29 cellular contexts compared by ENCODE assay signal in genomic region chr2:115094441-115094840, GRCh38.
"Had no signal": no experiment of that assay in that cellular context is flagged by ENCODE, and none has a peak within 500 bp of the region (broad histone marks: within the 10 kb centered on the region; RNA-seq: fewer than 3 reads in every experiment).

No MANE protein-coding gene starts in this region.

- H3K9me3 ChIP-seq: ascending aorta had no signal

- H3K4me3 ChIP-seq: ascending aorta, cardiac muscle cell had no signal

- DNase-seq: activated B cell treated with CpG ODN at 0.5 μM for 24 hours; activated CD4-positive, alpha-beta memory T cell treated with anti-CD3 and anti-CD28 coated beads for 36 hours; activated CD4-positive, alpha-beta T cell treated with anti-CD3 and anti-CD28 coated beads for 4 hours; activated CD4-positive, alpha-beta T cell treated with anti-CD3 and anti-CD28 coated beads, Interleukin-2, amount 10 ng/mL, durations not matched to agents 24 days and 14 days; activated CD4-positive, alpha-beta T cell treated with anti-CD3 and anti-CD28 coated beads, Interleukin-2, amount 50 U/mL, for 1 hour; activated CD4-positive, alpha-beta T cell treated with anti-CD3 and anti-CD28 coated beads, Interleukin-2, amount 50 U/mL, for 4 hours; activated CD4-positive, CD25-positive, alpha-beta regulatory T cell treated with anti-CD3 and anti-CD28 coated beads, Interleukin-2, amount 50 U/mL, for 72 hours; activated CD8-positive, alpha-beta memory T cell treated with anti-CD3 and anti-CD28 coated beads, Interleukin-2, amount 50 U/mL, for 4 hours; activated CD8-positive, alpha-beta T cell treated with anti-CD3 and anti-CD28 coated beads for 36 hours; activated effector memory CD4-positive, alpha-beta T cell treated with Interleukin-2 at 50 U/mL for 16 hours; activated gamma-delta T cell; activated naive CD4-positive, alpha-beta T cell treated with anti-CD3 and anti-CD28 coated beads, Interleukin-2, amount 10 ng/mL, durations not matched to agents 7 days and 5 days; activated naive CD4-positive, alpha-beta T cell treated with Interleukin-2 at 50 U/mL for 16 hours; activated naive CD8-positive, alpha-beta T cell treated with anti-CD3 and anti-CD28 coated beads, Interleukin-2, amount 10 ng/mL, durations not matched to agents 7 days and 5 days; activated naive CD8-positive, alpha-beta T cell treated with anti-CD3 and anti-CD28 coated beads, Interleukin-2, amount 50 U/mL, for 24 hours; activated T-cell treated with anti-CD3 and anti-CD28 coated beads, Interleukin-2, amount 50 U/mL, for 24 hours; activated T-cell treated with anti-CD3 and anti-CD28 coated beads, Interleukin-2, amount 50 U/mL, for 48 hours; amygdala; anterior cingulate cortex; caudate nucleus; cerebellar nuclear complex; T-helper 1 cell; T-helper 2 cell; T-helper 9 cell had no signal

- H3K27ac ChIP-seq: ascending aorta, cardiac muscle cell, VCaP had no signal

- H3K27me3 ChIP-seq: ascending aorta, cardiac muscle cell had no signal

- H3K4me1 ChIP-seq: ascending aorta had no signal

- ATAC-seq: activated CD8-positive, alpha-beta T cell treated with anti-CD3 and anti-CD28 coated beads for 36 hours; activated naive CD8-positive, alpha-beta T cell treated with anti-CD3 and anti-CD28 coated beads, Interleukin-2, amount 50 U/mL, for 24 hours had no signal

- H3K36me3 ChIP-seq: ascending aorta, cardiac muscle cell had no signal

- FAIRE-seq: bronchial epithelial cell, TTC549 had no signal
